Comparison of ENCODE assay signal across 21 cellular contexts in genomic region chr4:159014896-159015295, GRCh38.
"Had no signal": no experiment of that assay in that cellular context is flagged by ENCODE, and none has a peak within 500 bp of the region (broad histone marks: within the 10 kb centered on the region; RNA-seq: fewer than 3 reads in every experiment).

No MANE protein-coding gene starts in this region.

- ATAC-seq: activated T-cell treated with anti-CD3 and anti-CD28 coated beads, Interleukin-2, amount 50 U/mL, for 4 hours; effector memory CD8-positive, alpha-beta T cell; esophagus mucosa; heart right ventricle; left colon; lower lobe of right lung; naive thymus-derived CD8-positive, alpha-beta T cell had no signal

- H3K27ac ChIP-seq: dorsolateral prefrontal cortex, heart right ventricle, lower lobe of right lung, spleen, upper lobe of left lung had no signal

- H3K4me3 ChIP-seq: dorsolateral prefrontal cortex, heart right ventricle, lower lobe of right lung, spleen, upper lobe of left lung had no signal

- DNase-seq: activated CD4-positive, alpha-beta T cell treated with anti-CD3 and anti-CD28 coated beads for 1 hour; activated CD8-positive, alpha-beta memory T cell treated with anti-CD3 and anti-CD28 coated beads for 24 hours; activated CD8-positive, alpha-beta memory T cell treated with anti-CD3 and anti-CD28 coated beads, Interleukin-2, amount 50 U/mL, for 48 hours; activated naive CD4-positive, alpha-beta T cell; activated T-cell treated with anti-CD3 and anti-CD28 coated beads, Interleukin-2, amount 50 U/mL, for 4 hours; central memory CD4-positive, alpha-beta T cell; dorsolateral prefrontal cortex; effector memory CD8-positive, alpha-beta T cell; heart right ventricle; left colon; lower lobe of right lung; naive thymus-derived CD8-positive, alpha-beta T cell; spleen; stimulated activated CD4-positive, alpha-beta T cell treated with anti-CD3 and anti-CD28 coated beads, Interleukin-4, amount 100 ng/mL, for 24 hours; stimulated activated naive CD4-positive, alpha-beta T cell treated with Interleukin-2 at 50 U/mL for 16 hours; SW 1271; upper lobe of left lung had no signal

- H3K27me3 ChIP-seq: dorsolateral prefrontal cortex, heart right ventricle, spleen, upper lobe of left lung had no signal

- H3K9me3 Mint-ChIP-seq: activated T-cell treated with anti-CD3 and anti-CD28 coated beads, Interleukin-2, amount 50 U/mL, for 4 hours; activated T-helper 2 cell treated with anti-CD3 and anti-CD28 coated beads, Interferon-gamma antibody, Interleukin-2, Interleukin-4, amounts not matched to agents 10 μg/mL and 5 μg/mL and 100 μg/mL, durations not matched to agents 14 hours and 24 hours and 36 hours; effector memory CD8-positive, alpha-beta T cell; naive thymus-derived CD8-positive, alpha-beta T cell had no signal

- H3K36me3 ChIP-seq: heart right ventricle, lower lobe of right lung, spleen, upper lobe of left lung had no signal

- H3K36me3 Mint-ChIP-seq: activated naive CD8-positive, alpha-beta T cell; naive thymus-derived CD8-positive, alpha-beta T cell had no signal

- H3K27ac Mint-ChIP-seq: activated naive CD8-positive, alpha-beta T cell; activated T-helper 2 cell treated with anti-CD3 and anti-CD28 coated beads, Interferon-gamma antibody, Interleukin-2, Interleukin-4, amounts not matched to agents 10 μg/mL and 5 μg/mL and 100 μg/mL, durations not matched to agents 14 hours and 24 hours and 36 hours; effector memory CD8-positive, alpha-beta T cell; naive thymus-derived CD8-positive, alpha-beta T cell; progenitor cell of endocrine pancreas had no signal

- H3K4me3 Mint-ChIP-seq: activated naive CD8-positive, alpha-beta T cell; activated T-cell treated with anti-CD3 and anti-CD28 coated beads, Interleukin-2, amount 50 U/mL, for 4 hours; effector memory CD8-positive, alpha-beta T cell; naive thymus-derived CD8-positive, alpha-beta T cell had no signal
